In the genomic region with DNA sequence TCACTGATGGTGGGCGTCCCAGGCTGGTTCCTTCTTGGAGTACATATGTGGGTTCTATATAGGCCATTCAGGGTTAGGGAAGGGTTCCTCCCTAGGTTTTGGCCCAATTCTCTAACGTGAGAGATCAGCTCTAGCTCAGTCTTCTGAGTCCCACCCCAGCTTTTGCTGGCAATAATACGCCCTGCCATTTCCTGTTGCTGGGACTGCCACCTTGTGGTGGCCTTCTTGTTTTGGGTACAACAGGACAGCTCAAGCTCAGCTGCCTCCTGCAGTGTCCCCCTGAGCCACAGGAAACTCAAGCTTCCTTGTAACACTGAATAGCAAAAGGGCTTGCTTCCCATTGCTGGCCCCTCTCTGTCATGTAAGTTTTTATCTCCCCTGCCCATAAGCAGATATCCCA, we compare ENCODE assay signal across 8 cellular contexts.
DNase-seq lines count a peak whose midpoint lies in the region; ATAC-seq, FAIRE-seq and TF ChIP-seq lines count a peak whose summit lies in the region.

No MANE protein-coding gene starts in this region.

- no peak overlapping the region for H4K91ac ChIP-seq in H1 (replicated peaks; ENCODE audit: insufficient read length, low read length)

- H3K23me2 ChIP-seq in H1 (ENCODE audit: low read depth, low read length), result no peaks in the 10 kb centered on the region

- H3K9me3 ChIP-seq in Karpas-422 (ENCODE audit: low read length) (no peaks in the 10 kb centered on the region), H1 (ENCODE audit: insufficient read depth in 2 of 2, low read depth in 1 of 2, low read length in 1 of 2) (no peaks in the 10 kb centered on the region)

- TF ChIP-seq CTCF in H1 (IDR thresholded peaks at IDR 0.05; ENCODE audit: control extremely low read depth in 1 of 3, insufficient read depth in 1 of 3, low read depth in 1 of 3, low read length in 3 of 3) (peak; percentile 68 to 76 (median 74)), neural crest cell (conservative IDR thresholded peaks at IDR 0.05) (peak; percentile 44)

- H2BK12ac ChIP-seq in H1 (ENCODE audit: low read depth, low read length), result no peak overlapping the region

- H4K20me1 ChIP-seq in Karpas-422 (ENCODE audit: insufficient read depth, low read depth, low read length), result no peaks in the 10 kb centered on the region
- H4K20me1 ChIP-seq in H1 (replicated peaks in 1 of 2; ENCODE audit: control insufficient read depth in 1 of 2, insufficient read depth in 2 of 2, low read length in 2 of 2), result no peaks in the 10 kb centered on the region

- H4K5ac ChIP-seq in H1 (ENCODE audit: insufficient read length, low read depth, low read length), result no peak overlapping the region

- no peak overlapping the region for H3K56ac ChIP-seq in H1 (replicated peaks; ENCODE audit: insufficient read length, low read depth, low read length)

- H3K27ac ChIP-seq in Karpas-422 (ENCODE audit: low read length), result no peak overlapping the region
- no peak overlapping the region for H3K27ac ChIP-seq in H1 (ENCODE audit: low read depth, low read length)

- H3K9ac ChIP-seq in Karpas-422 (ENCODE audit: low read length) (no peak overlapping the region), H1 (replicated peaks in 1 of 4; ENCODE audit: extremely low read depth in 1 of 4, low read depth in 3 of 4, low read length in 3 of 4) (no peak overlapping the region)

- no peak overlapping the region for H2BK15ac ChIP-seq in H1 (ENCODE audit: low read length)

- no peaks in the 10 kb centered on the region for H3K4me1 ChIP-seq in Karpas-422 (ENCODE audit: low read length)
- no peaks in the 10 kb centered on the region; a peak in 1 of 7 replicates for H3K4me1 ChIP-seq in H1 (replicated peaks in 1 of 4; ENCODE audit: control insufficient read depth in 3 of 4, insufficient read depth in 4 of 4, low read length in 3 of 4)

- no peak overlapping the region for H3K4ac ChIP-seq in H1 (replicated peaks; ENCODE audit: insufficient read length, low read depth, low read length)

- H3K4me2 ChIP-seq in Karpas-422 (ENCODE audit: low read depth, low read length, poor library complexity, severe bottlenecking), result no peak overlapping the region
- H3K4me2 ChIP-seq in H1 (ENCODE audit: insufficient read depth in 1 of 2, low read depth in 2 of 2, low read length in 2 of 2), result no peak overlapping the region

- H3K23ac ChIP-seq in H1 (ENCODE audit: insufficient read length), result no peak overlapping the region

- TF ChIP-seq POLR2A in H1 (IDR thresholded peaks at IDR 0.05; ENCODE audit: control extremely low read depth in 1 of 2, low read depth in 2 of 2, low read length in 2 of 2), result no peak

- H3K9me2 ChIP-seq in Karpas-422 (replicated peaks; ENCODE audit: insufficient read depth, low read length), result no peaks in the 10 kb centered on the region

- no peaks in the 10 kb centered on the region for H3K79me2 ChIP-seq in Karpas-422 (ENCODE audit: low read length)
- no peaks in the 10 kb centered on the region for H3K79me2 ChIP-seq in H1 (ENCODE audit: control insufficient read depth in 1 of 2, insufficient read depth in 2 of 2, low read length in 2 of 2)

- H3K14ac ChIP-seq in H1 (ENCODE audit: insufficient read length), result no peak overlapping the region

- no peak overlapping the region for H2AK5ac ChIP-seq in H1 (ENCODE audit: low read depth, low read length)

- peak; percentile 13 for DNase-seq in GDM1 (lab: John Stamatoyannopoulos, UW)
- DNase-seq in Karpas-422, result peak; percentile 88
- peak; percentile 25 to 37 for DNase-seq in activated CD4-positive, alpha-beta T cell treated with anti-CD3 and anti-CD28 coated beads for 24 hours (ENCODE audit: low read depth in 2 of 2)
- peak; percentile 31 to 67 for DNase-seq in H1 (ENCODE audit: low read depth in 1 of 2, low spot score in 2 of 2)
- DNase-seq in neural crest cell (ENCODE audit: low read depth, low spot score), result peak; percentile 8
- no peak for DNase-seq in GOT3 (lab: John Stamatoyannopoulos, UW)
- DNase-seq in NCI-H1048 (lab: John Stamatoyannopoulos, UW), result no peak

- no peaks in the 10 kb centered on the region for H3K4me1 Mint-ChIP-seq in neural crest cell

- H2BK20ac ChIP-seq in H1 (ENCODE audit: low read length), result no peak overlapping the region

- no peak overlapping the region for H4K8ac ChIP-seq in H1 (ENCODE audit: extremely low read depth, insufficient read depth, low read length)

- peak; percentile 42 for FAIRE-seq in H1 (lab: Jason Lieb, UNC)

- ATAC-seq in GM21381 (IDR thresholded peaks at IDR 0.05; ENCODE audit: unreplicated experiment), result peak; percentile 56

- peak; percentile 64 to 75 for TF ChIP-seq RAD21 in H1 (IDR thresholded peaks at IDR 0.05 in 1 of 2, conservative IDR thresholded peaks at IDR 0.05 in 1 of 2; ENCODE audit: low read depth in 2 of 2, low read length in 2 of 2)

- no peak overlapping the region for H3K18ac ChIP-seq in H1 (ENCODE audit: extremely low read depth, low read length)

- no peak overlapping the region for H2BK5ac ChIP-seq in H1 (ENCODE audit: low read depth, low read length)

- peak overlapping the region; percentile 27 for H3K27ac Mint-ChIP-seq in neural crest cell (ENCODE audit: unreplicated experiment)

- no peak overlapping the region for H3K4me3 ChIP-seq in Karpas-422 (ENCODE audit: low read length)
- H3K4me3 ChIP-seq in H1 (ENCODE audit: extremely low read depth in 1 of 4, insufficient read depth in 2 of 4, low read depth in 3 of 4, low read length in 4 of 4), result no peak overlapping the region

- H3K9me3 Mint-ChIP-seq in neural crest cell, result peaks cover 3% of the 10 kb centered on the region

- H3K36me3 ChIP-seq in Karpas-422 (ENCODE audit: insufficient read depth, low read length) (0 out of 2 replicates have a peak, but pooled peaks cover 7% of the 10 kb centered on the region), H1 (ENCODE audit: control insufficient read depth in 2 of 4, insufficient read depth in 4 of 4, low read length in 3 of 4) (no peaks in the 10 kb centered on the region)

- WGBS in H1 (ENCODE audit: extremely low coverage in 1 of 2, insufficient coverage in 1 of 2, insufficient read length in 1 of 2, insufficient replicate concordance in 2 of 2, low coverage in 1 of 2, low lambda C conversion rate in 2 of 2, missing lambda C conversion rate in 1 of 2), 2 experiments, result 65% methylated on average over 3 of the region's 3 CpGs; no CpG with 5 or more reads in 1 of the 2 experiments

- H3K79me1 ChIP-seq in H1 (ENCODE audit: low read depth, low read length), result no peaks in the 10 kb centered on the region; the same call in 1 of the 2 replicates

- no peaks in the 10 kb centered on the region for H3K27me3 Mint-ChIP-seq in neural crest cell (ENCODE audit: low read depth)

- no peak for TF ChIP-seq EP300 in H1 (IDR thresholded peaks at IDR 0.05; ENCODE audit: borderline replicate concordance in 1 of 2, low read depth in 2 of 2, low read length in 2 of 2)

- H2BK120ac ChIP-seq in H1 (replicated peaks; ENCODE audit: low read depth, low read length), result no peak overlapping the region

- CTCF ChIA-PET in H1 (lab: Charles Lee; ENCODE audit: partially characterized antibody), result interaction anchor here (0.7 to 1.6 kb wide), 25 partner anchors 10 to 411 kb away, joined by 3 to 16 read pairs (median 4); no protein-coding TSS in a partner anchor

- peaks cover 14% of the 10 kb centered on the region for H3K36me3 Mint-ChIP-seq in neural crest cell (ENCODE audit: low read depth)

- H3K27me3 ChIP-seq in Karpas-422 (ENCODE audit: low read length), result no peaks in the 10 kb centered on the region
- no peaks in the 10 kb centered on the region for H3K27me3 ChIP-seq in H1 (replicated peaks in 1 of 4; ENCODE audit: control insufficient read depth in 3 of 4, extremely low read depth in 1 of 4, insufficient read depth in 3 of 4, low read length in 3 of 4)

- no peak overlapping the region for H3K4me3 Mint-ChIP-seq in neural crest cell

- H2AFZ ChIP-seq in Karpas-422 (ENCODE audit: low read length), result no peak overlapping the region
- no peak overlapping the region for H2AFZ ChIP-seq in H1 (ENCODE audit: low read length)

- POLR2A ChIA-PET in H1 (lab: Charles Lee; ENCODE audit: partially characterized antibody), result interaction anchor here (0.8 to 1.1 kb wide), 2 partner anchors 37 to 303 kb away, joined by 3 read pairs; a partner anchor contains a TSS

TF ChIP-seq in H1, 55 proteins besides CTCF, POLR2A, EP300 and RAD21:
- no peak for TF ChIP-seq TAF7 (optimal IDR thresholded peaks at IDR 0.05; ENCODE audit: borderline replicate concordance, low read depth, low read length)
TF ChIP-seq in H1: peak in this region for 0.

Comparison
In these comparisons a context has a peak if more than half of its experiments do, and no peak if none do; other contexts are left out.
1. DNase-seq: peak in GDM1 (single experiment), Karpas-422 (single experiment), activated CD4-positive, alpha-beta T cell treated with anti-CD3 and anti-CD28 coated beads for 24 hours (2 of 2), H1 (2 of 2) and neural crest cell (single experiment); none in GOT3 (single experiment) and NCI-H1048 (single experiment).